In genomic region chr2:197312186-197312585, GRCh38 we compare ENCODE assay signal across 19 cellular contexts. TPM values are rescaled to one million over a fixed set of nuclear protein-coding genes. Genes with fewer than 3 reads are reported as not detected.
A peak's percentile ranks its signal among the peaks of the same experiment; 100 is the strongest.
DNase-seq lines count a peak whose midpoint lies in the region; ATAC-seq and TF ChIP-seq lines count a peak whose summit lies in the region.
"Had no signal": no experiment of that assay in that cellular context is flagged by ENCODE, and none has a peak within 500 bp of the region (broad histone marks: within the 10 kb centered on the region; RNA-seq: fewer than 3 reads in every experiment).

No MANE protein-coding gene starts in this region.

- H4K20me1 ChIP-seq in neural progenitor cell (ENCODE audit: low read depth), result no peaks in the 10 kb centered on the region

- peaks cover 4% of the 10 kb centered on the region for H3K9me3 Mint-ChIP-seq in activated CD4-positive, alpha-beta T cell treated with anti-CD3 and anti-CD28 coated beads, Interleukin-2, amount 10 ng/mL, durations not matched to agents 24 days and 14 days
- no peaks in the 10 kb centered on the region for H3K9me3 Mint-ChIP-seq in activated naive CD8-positive, alpha-beta T cell treated with anti-CD3 and anti-CD28 coated beads, Interleukin-2, amount 10 ng/mL, durations not matched to agents 7 days and 5 days
- no peaks in the 10 kb centered on the region for H3K9me3 Mint-ChIP-seq in neural progenitor cell
- H3K9me3 Mint-ChIP-seq: T-helper 2 cell treated with Interferon-gamma antibody and Interleukin-4, amounts not matched to agents 5 μg/mL and 100 μg/mL, for 36 hours had no signal

- H3K79me2 ChIP-seq in neural progenitor cell (ENCODE audit: low read depth), result no peaks in the 10 kb centered on the region
- H3K79me2 ChIP-seq: hepatocyte had no signal

- H3K9me3 ChIP-seq in neural progenitor cell (ENCODE audit: low read depth), result no peaks in the 10 kb centered on the region
- H3K9me3 ChIP-seq: A549, Caco-2, HAP-1, ovary had no signal

- POLR2A ChIA-PET in activated naive CD8-positive, alpha-beta T cell treated with anti-CD3 and anti-CD28 coated beads, Interleukin-2, amount 10 ng/mL, durations not matched to agents 7 days and 5 days (lab: Charles Lee), result interaction anchor here (1.1 to 7.8 kb wide), 4 partner anchors 10 to 118 kb away, joined by 7 to 75 read pairs (median 13); no protein-coding TSS in a partner anchor

- peaks cover 11% of the 10 kb centered on the region for H3K36me3 Mint-ChIP-seq in activated CD4-positive, alpha-beta T cell treated with anti-CD3 and anti-CD28 coated beads, Interleukin-2, amount 10 ng/mL, durations not matched to agents 24 days and 14 days (ENCODE audit: low read depth)
- H3K36me3 Mint-ChIP-seq in activated naive CD8-positive, alpha-beta T cell treated with anti-CD3 and anti-CD28 coated beads, Interleukin-2, amount 10 ng/mL, durations not matched to agents 7 days and 5 days, result peaks cover 17% of the 10 kb centered on the region
- no peaks in the 10 kb centered on the region for H3K36me3 Mint-ChIP-seq in neural progenitor cell

- peaks cover 48% of the 10 kb centered on the region for H3K4me1 Mint-ChIP-seq in activated CD4-positive, alpha-beta T cell treated with anti-CD3 and anti-CD28 coated beads, Interleukin-2, amount 10 ng/mL, durations not matched to agents 24 days and 14 days
- H3K4me1 Mint-ChIP-seq in activated naive CD8-positive, alpha-beta T cell treated with anti-CD3 and anti-CD28 coated beads, Interleukin-2, amount 10 ng/mL, durations not matched to agents 7 days and 5 days, result peaks cover 44% of the 10 kb centered on the region
- peaks cover 5% of the 10 kb centered on the region for H3K4me1 Mint-ChIP-seq in neural progenitor cell

- DNase-seq in activated CD4-positive, alpha-beta T cell treated with anti-CD3 and anti-CD28 coated beads, Interleukin-2, amount 10 ng/mL, durations not matched to agents 24 days and 14 days, result peak; percentile 47
- DNase-seq in activated CD4-positive, alpha-beta T cell treated with anti-CD3 and anti-CD28 coated beads, Interleukin-2, amount 50 U/mL, for 48 hours, result no peak
- DNase-seq in M059J (ENCODE audit: low read depth) (peak; percentile 23), neural progenitor cell (ENCODE audit: low spot score) (no peak), Ammon's horn (ENCODE audit: low spot score) (no peak), foreskin fibroblast (no peak), NOMO-1 treated with dmso at 0.1 percent for 144 hours (lab: John Stamatoyannopoulos, UW; ENCODE audit: unreplicated experiment) (no peak)
- DNase-seq in activated naive CD8-positive, alpha-beta T cell treated with anti-CD3 and anti-CD28 coated beads, Interleukin-2, amount 10 ng/mL, durations not matched to agents 7 days and 5 days, result no peak
- DNase-seq: activated CD4-positive, alpha-beta T cell treated with anti-CD3 and anti-CD28 coated beads for 4 hours; Caco-2; GF-D8; kidney glomerular epithelial cell; midbrain; NCI-H774; ovary had no signal

- H3K36me3 ChIP-seq in neural progenitor cell, result no peaks in the 10 kb centered on the region
- H3K36me3 ChIP-seq: HAP-1, ovary had no signal

- no peak for ATAC-seq in activated naive CD8-positive, alpha-beta T cell treated with anti-CD3 and anti-CD28 coated beads, Interleukin-2, amount 10 ng/mL, durations not matched to agents 7 days and 5 days (ENCODE audit: low read depth)
- ATAC-seq: A549 had no signal

- H3K4me3 Mint-ChIP-seq in activated CD4-positive, alpha-beta T cell treated with anti-CD3 and anti-CD28 coated beads, Interleukin-2, amount 10 ng/mL, durations not matched to agents 24 days and 14 days, result peak overlapping the region; percentile 87
- peak overlapping the region; percentile 86 for H3K4me3 Mint-ChIP-seq in activated naive CD8-positive, alpha-beta T cell treated with anti-CD3 and anti-CD28 coated beads, Interleukin-2, amount 10 ng/mL, durations not matched to agents 7 days and 5 days
- peak overlapping the region; percentile 6 for H3K4me3 Mint-ChIP-seq in neural progenitor cell

- no peak overlapping the region for H3K4me3 ChIP-seq in neural progenitor cell
- H3K4me3 ChIP-seq in foreskin fibroblast (ENCODE audit: low read depth in 1 of 2, low read length in 2 of 2), result no peak overlapping the region
- H3K4me3 ChIP-seq: HAP-1, hepatocyte, ovary had no signal

- no peak overlapping the region for H2AFZ ChIP-seq in neural progenitor cell (replicated peaks)

- no peak for TF ChIP-seq CTCF in neural progenitor cell (IDR thresholded peaks at IDR 0.05)
- no peak for TF ChIP-seq CTCF in foreskin fibroblast (IDR thresholded peaks at IDR 0.05; ENCODE audit: low read depth, low read length)

- no peak overlapping the region for H3K4me2 ChIP-seq in neural progenitor cell

- H3K27me3 Mint-ChIP-seq in activated CD4-positive, alpha-beta T cell treated with anti-CD3 and anti-CD28 coated beads, Interleukin-2, amount 10 ng/mL, durations not matched to agents 24 days and 14 days, result no peaks in the 10 kb centered on the region
- no peaks in the 10 kb centered on the region for H3K27me3 Mint-ChIP-seq in activated naive CD8-positive, alpha-beta T cell treated with anti-CD3 and anti-CD28 coated beads, Interleukin-2, amount 10 ng/mL, durations not matched to agents 7 days and 5 days
- H3K27me3 Mint-ChIP-seq in neural progenitor cell (ENCODE audit: insufficient read depth, low read depth), result peaks cover 17% of the 10 kb centered on the region

- peak overlapping the region; percentile 91 for H3K27ac Mint-ChIP-seq in activated CD4-positive, alpha-beta T cell treated with anti-CD3 and anti-CD28 coated beads, Interleukin-2, amount 10 ng/mL, durations not matched to agents 24 days and 14 days
- H3K27ac Mint-ChIP-seq in activated naive CD8-positive, alpha-beta T cell treated with anti-CD3 and anti-CD28 coated beads, Interleukin-2, amount 10 ng/mL, durations not matched to agents 7 days and 5 days, result peak overlapping the region; percentile 86
- no peak overlapping the region for H3K27ac Mint-ChIP-seq in neural progenitor cell

- H3K27ac ChIP-seq in neural progenitor cell, result no peak overlapping the region
- H3K27ac ChIP-seq: A549, hepatocyte, ovary had no signal

- H3K9ac ChIP-seq in neural progenitor cell, result no peak overlapping the region

- peaks cover 20% of the 10 kb centered on the region for H3F3A ChIP-seq in neural progenitor cell (ENCODE audit: low read depth)

- H3K27me3 ChIP-seq in neural progenitor cell, result peaks cover 66% of the 10 kb centered on the region
- H3K27me3 ChIP-seq: ovary had no signal

- peaks cover 6% of the 10 kb centered on the region for H3K4me1 ChIP-seq in neural progenitor cell

- intact Hi-C loops in activated CD4-positive, alpha-beta T cell treated with anti-CD3 and anti-CD28 coated beads, Interleukin-2, amount 10 ng/mL, durations not matched to agents 24 days and 14 days (cut with micrococcal nuclease), result loop anchor here (5.0 kb wide), 1 partner anchor 45 kb away; no protein-coding TSS in a partner anchor

RNA-seq across cellular contexts. Expression of gene ANKRD44, which starts 1.6 kb away (rescaled TPM):
- 130 and 147 TPM in 2 replicates for total RNA-seq in activated CD4-positive, alpha-beta T cell treated with anti-CD3 and anti-CD28 coated beads, Interleukin-2, amount 10 ng/mL, durations not matched to agents 24 days and 14 days
- 6.0 and 10.3 TPM in 2 replicates for total RNA-seq in M059J (2014; rRNA removed; shearing (Covaris generic))
- total RNA-seq in activated naive CD8-positive, alpha-beta T cell treated with anti-CD3 and anti-CD28 coated beads, Interleukin-2, amount 10 ng/mL, durations not matched to agents 7 days and 5 days, result 100 to 1,000 TPM; 240 to 243 TPM
- 2.5 and 3.4 TPM in 2 replicates for total RNA-seq in neural progenitor cell (ENCODE audit: low replicate concordance)

Comparison
In these comparisons a context has a peak if more than half of its experiments do, and no peak if none do; other contexts are left out.
1. DNase-seq: peak in activated CD4-positive, alpha-beta T cell treated with anti-CD3 and anti-CD28 coated beads, Interleukin-2, amount 10 ng/mL, durations not matched to agents 24 days and 14 days (single experiment) and M059J (single experiment); none in activated CD4-positive, alpha-beta T cell treated with anti-CD3 and anti-CD28 coated beads, Interleukin-2, amount 50 U/mL, for 48 hours (0 of 2), activated naive CD8-positive, alpha-beta T cell treated with anti-CD3 and anti-CD28 coated beads, Interleukin-2, amount 10 ng/mL, durations not matched to agents 7 days and 5 days (single experiment), neural progenitor cell (single experiment), Ammon's horn (single experiment), foreskin fibroblast (0 of 2) and NOMO-1 treated with dmso at 0.1 percent for 144 hours (single experiment).
2. H3K4me3 Mint-ChIP-seq: peak in every context shown above with its lines; median percentile 87 in activated CD4-positive, alpha-beta T cell treated with anti-CD3 and anti-CD28 coated beads, Interleukin-2, amount 10 ng/mL, durations not matched to agents 24 days and 14 days; 86 in activated naive CD8-positive, alpha-beta T cell treated with anti-CD3 and anti-CD28 coated beads, Interleukin-2, amount 10 ng/mL, durations not matched to agents 7 days and 5 days; 6 in neural progenitor cell.
3. RNA of gene ANKRD44, which starts 1.6 kb away (total RNA-seq): 240 to 243 TPM in activated naive CD8-positive, alpha-beta T cell treated with anti-CD3 and anti-CD28 coated beads, Interleukin-2, amount 10 ng/mL, durations not matched to agents 7 days and 5 days and 130 to 147 TPM in activated CD4-positive, alpha-beta T cell treated with anti-CD3 and anti-CD28 coated beads, Interleukin-2, amount 10 ng/mL, durations not matched to agents 24 days and 14 days; 6.0 to 10.3 TPM in M059J and 2.5 to 3.4 TPM in neural progenitor cell; every median in the first group is over 10 times any median in the second.